2 cellular contexts compared by ENCODE assay signal in genomic region chr22:35306350-35306967, GRCh38.
TF ChIP-seq lines count a peak whose summit lies in the region.

No MANE protein-coding gene starts in this region.

TF ChIP-seq in WTC11, 78 proteins besides CTCF, POLR2A, EP300 and RAD21 (continued from another document):
- TF ChIP-seq ZSCAN18 (CRISPR knock-in tag; IDR thresholded peaks at IDR 0.05) (no peak), ZNF317 (CRISPR knock-in tag; IDR thresholded peaks at IDR 0.05; ENCODE audit: borderline replicate concordance, low read depth) (no peak), MLX (CRISPR knock-in tag; IDR thresholded peaks at IDR 0.05) (no peak), SOX15 (CRISPR knock-in tag; IDR thresholded peaks at IDR 0.05) (no peak), IRF1 (CRISPR knock-in tag; IDR thresholded peaks at IDR 0.05) (no peak)

TF ChIP-seq in HEK293T, 16 proteins besides CTCF, POLR2A, EP300 and RAD21 (continued from another document):
- TF ChIP-seq LEF1 (IDR thresholded peaks at IDR 0.05; ENCODE audit: borderline replicate concordance) (no peak), SUZ12 (IDR thresholded peaks at IDR 0.05) (no peak), TARDBP (IDR thresholded peaks at IDR 0.05) (no peak), FOXK2 (IDR thresholded peaks at IDR 0.05) (no peak)
